ENCODE assay signal across 9 cellular contexts in the genomic region with DNA sequence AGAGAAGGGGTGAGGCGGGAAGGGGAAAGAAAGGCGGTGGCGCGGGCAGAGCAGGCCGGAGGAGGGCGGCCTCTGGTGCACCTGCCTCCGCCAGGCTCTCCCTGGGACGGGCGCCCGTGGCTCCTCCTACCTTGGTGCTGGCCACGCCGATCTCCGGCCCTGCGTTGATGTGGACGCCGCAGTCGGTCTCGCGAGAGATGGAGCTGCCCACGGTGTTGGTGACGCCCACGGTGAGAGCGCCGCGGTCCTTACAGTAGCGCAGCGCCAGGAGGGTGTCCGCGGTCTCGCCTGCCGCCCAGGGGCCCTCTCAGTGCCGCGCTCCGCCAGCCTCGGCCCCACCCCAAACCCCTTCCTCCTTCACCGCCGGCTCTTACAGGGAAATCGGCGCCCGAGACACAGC. TPM values are rescaled to one million over a fixed set of nuclear protein-coding genes. Genes with fewer than 3 reads are reported as not detected.
DNase-seq lines count a peak whose midpoint lies in the region; ATAC-seq and TF ChIP-seq lines count a peak whose summit lies in the region.
"Had no signal": no experiment of that assay in that cellular context is flagged by ENCODE, and none has a peak within 500 bp of the region (broad histone marks: within the 10 kb centered on the region; RNA-seq: fewer than 3 reads in every experiment).

No MANE protein-coding gene starts in this region.

- POLR2A ChIA-PET in activated CD8-positive, alpha-beta T cell treated with anti-CD3 and anti-CD28 coated beads, Interleukin-2, amount 10 ng/mL, durations not matched to agents 7 days and 5 days (lab: Charles Lee) = no interaction called here

- peak overlapping the region; percentile 53 for H3K4me3 ChIP-seq in GM12864 (ENCODE audit: low read depth, low read length)

- intact Hi-C loops in left ventricle myocardium superior (cut with micrococcal nuclease) = no loop called here

- no peaks in the 10 kb centered on the region for H3K27me3 Mint-ChIP-seq in activated CD8-positive, alpha-beta T cell treated with anti-CD3 and anti-CD28 coated beads, Interleukin-2, amount 10 ng/mL, durations not matched to agents 7 days and 5 days (ENCODE audit: low read depth)

- CTCF ChIA-PET in activated CD8-positive, alpha-beta T cell treated with anti-CD3 and anti-CD28 coated beads, Interleukin-2, amount 10 ng/mL, durations not matched to agents 7 days and 5 days (lab: Charles Lee) = interaction anchor here (1.0 to 4.5 kb wide), 8 partner anchors 9 to 110 kb away, joined by 3 to 100 read pairs (median 8); partner anchors contain the start of gene RASGEF1C

- peak overlapping the region; percentile 28 for H3K4me3 Mint-ChIP-seq in activated CD8-positive, alpha-beta T cell treated with anti-CD3 and anti-CD28 coated beads, Interleukin-2, amount 10 ng/mL, durations not matched to agents 7 days and 5 days
- H3K4me3 Mint-ChIP-seq: central memory CD8-positive, alpha-beta T cell had no signal

- no peaks in the 10 kb centered on the region for H3K9me3 Mint-ChIP-seq in activated CD8-positive, alpha-beta T cell treated with anti-CD3 and anti-CD28 coated beads, Interleukin-2, amount 10 ng/mL, durations not matched to agents 7 days and 5 days (ENCODE audit: insufficient read depth)
- H3K9me3 Mint-ChIP-seq: central memory CD8-positive, alpha-beta T cell had no signal

- DNase-seq in GM12864 (ENCODE audit: low read depth) (peak; percentile 43), M059J (ENCODE audit: low read depth) (peak; percentile 29), left ventricle myocardium superior (peak; percentile 68), HK-2 (ENCODE audit: unreplicated experiment) (no peak)
- DNase-seq in activated CD8-positive, alpha-beta T cell treated with anti-CD3 and anti-CD28 coated beads, Interleukin-2, amount 10 ng/mL, durations not matched to agents 7 days and 5 days = peak; percentile 45
- peak; percentile 66 to 68 for DNase-seq in stimulated activated CD4-positive, alpha-beta T cell treated with anti-CD3 and anti-CD28 coated beads, Interleukin-4, amount 100 ng/mL, for 4 hours

- no peaks in the 10 kb centered on the region for H3K36me3 Mint-ChIP-seq in activated CD8-positive, alpha-beta T cell treated with anti-CD3 and anti-CD28 coated beads, Interleukin-2, amount 10 ng/mL, durations not matched to agents 7 days and 5 days (ENCODE audit: low read depth)

- ATAC-seq in activated CD8-positive, alpha-beta T cell treated with anti-CD3 and anti-CD28 coated beads, Interleukin-2, amount 10 ng/mL, durations not matched to agents 7 days and 5 days = peak; percentile 64
- ATAC-seq in left ventricle myocardium superior = peak; percentile 36
- no peak for ATAC-seq in HG02642 (IDR thresholded peaks at IDR 0.05; ENCODE audit: poor library complexity, unreplicated experiment)
- ATAC-seq in GM21529 (IDR thresholded peaks at IDR 0.05; ENCODE audit: unreplicated experiment) = no peak

- TF ChIP-seq CTCF in GM12864 (IDR thresholded peaks at IDR 0.05; ENCODE audit: low read depth, low read length, missing control alignments) = no peak

- H3K4me1 Mint-ChIP-seq in activated CD8-positive, alpha-beta T cell treated with anti-CD3 and anti-CD28 coated beads, Interleukin-2, amount 10 ng/mL, durations not matched to agents 7 days and 5 days (ENCODE audit: low read depth) = no peaks in the 10 kb centered on the region
- H3K4me1 Mint-ChIP-seq: central memory CD8-positive, alpha-beta T cell had no signal

- H3K27ac Mint-ChIP-seq in activated CD8-positive, alpha-beta T cell treated with anti-CD3 and anti-CD28 coated beads, Interleukin-2, amount 10 ng/mL, durations not matched to agents 7 days and 5 days = no peak overlapping the region

RNA-seq across cellular contexts. Expression of gene MAPK9, which starts 21.8 kb away (rescaled TPM):
- 26.7 and 37.8 TPM in 2 replicates for total RNA-seq in M059J (2014; rRNA removed; shearing (Covaris generic))
- total RNA-seq in activated CD8-positive, alpha-beta T cell treated with anti-CD3 and anti-CD28 coated beads, Interleukin-2, amount 10 ng/mL, durations not matched to agents 7 days and 5 days = 10 to 100 TPM; 42.6 to 44.6 TPM
- total RNA-seq in left ventricle myocardium superior = 46.5 TPM

RNA-seq across cellular contexts. Expression of gene GFPT2, which starts 39.5 kb away (rescaled TPM):
- 1.9 and 6.2 TPM in 2 replicates for total RNA-seq in M059J (2014; rRNA removed; shearing (Covaris generic))
- total RNA-seq in activated CD8-positive, alpha-beta T cell treated with anti-CD3 and anti-CD28 coated beads, Interleukin-2, amount 10 ng/mL, durations not matched to agents 7 days and 5 days = under 1 TPM in 1 of 2 experiments, not detected in 1; 0.13 TPM
- total RNA-seq in left ventricle myocardium superior = 15.3 TPM

Comparison
In these comparisons a context has a peak if more than half of its experiments do, and no peak if none do; other contexts are left out.
1. ATAC-seq: peak in activated CD8-positive, alpha-beta T cell treated with anti-CD3 and anti-CD28 coated beads, Interleukin-2, amount 10 ng/mL, durations not matched to agents 7 days and 5 days (single experiment) and left ventricle myocardium superior (single experiment); none in HG02642 (single experiment) and GM21529 (single experiment).